ENCODE assay signal across 36 cellular contexts in the genomic region with DNA sequence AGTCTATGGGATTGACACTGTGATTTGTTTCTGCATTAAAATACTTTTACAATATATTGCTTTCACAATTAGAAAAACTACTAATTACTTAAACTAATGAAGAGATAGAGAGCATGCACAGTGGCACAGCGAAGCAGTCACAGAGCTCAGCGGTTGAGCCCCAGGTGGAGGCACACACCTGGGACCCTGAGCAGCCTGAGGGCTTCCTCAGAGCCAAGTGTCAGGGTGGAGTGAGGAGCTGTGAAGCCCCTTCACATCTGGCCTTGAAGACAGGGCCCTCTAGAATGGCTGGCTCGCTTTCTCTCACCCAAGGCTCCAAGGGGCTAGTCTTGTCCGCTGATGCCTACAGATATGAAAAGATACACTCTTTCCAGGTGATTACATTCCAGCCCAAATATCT.
"Had no signal": no experiment of that assay in that cellular context is flagged by ENCODE, and none has a peak within 500 bp of the region (broad histone marks: within the 10 kb centered on the region; RNA-seq: fewer than 3 reads in every experiment).

No MANE protein-coding gene starts in this region.

- H3K36me3 ChIP-seq: adrenal gland, ascending aorta, brain microvascular endothelial cell, breast epithelium, cardiac muscle cell had no signal

- H3K27me3 Mint-ChIP-seq: activated naive CD4-positive, alpha-beta T cell treated with anti-CD3 and anti-CD28 coated beads, Interleukin-2, amount 10 ng/mL, durations not matched to agents 7 days and 5 days; activated naive CD4-positive, alpha-beta T cell treated with anti-CD3 and anti-CD28 coated beads, Interleukin-2, amount 50 U/mL, for 24 hours; activated naive CD8-positive, alpha-beta T cell; activated naive CD8-positive, alpha-beta T cell treated with anti-CD3 and anti-CD28 coated beads for 36 hours; activated naive CD8-positive, alpha-beta T cell treated with anti-CD3 and anti-CD28 coated beads, Interleukin-2, amount 10 ng/mL, durations not matched to agents 7 days and 5 days; activated naive CD8-positive, alpha-beta T cell treated with anti-CD3 and anti-CD28 coated beads, Interleukin-2, amount 50 U/mL, for 24 hours; activated T-cell treated with anti-CD3 and anti-CD28 coated beads, Interleukin-2, amount 50 U/mL, for 24 hours; activated T-helper 17 cell treated with anti-CD3 and anti-CD28 coated beads, Interleukin-2, amount 50 U/mL, for 72 hours; brain; central memory CD8-positive, alpha-beta T cell had no signal

- H3K27ac Mint-ChIP-seq: activated naive CD4-positive, alpha-beta T cell treated with anti-CD3 and anti-CD28 coated beads for 36 hours; activated naive CD4-positive, alpha-beta T cell treated with anti-CD3 and anti-CD28 coated beads, Interleukin-2, amount 10 ng/mL, durations not matched to agents 7 days and 5 days; activated naive CD4-positive, alpha-beta T cell treated with anti-CD3 and anti-CD28 coated beads, Interleukin-2, amount 50 U/mL, for 24 hours; activated naive CD4-positive, alpha-beta T cell treated with anti-CD3 and anti-CD28 coated beads, Interleukin-2, amount 50 U/mL, for 72 hours; activated naive CD8-positive, alpha-beta T cell; activated naive CD8-positive, alpha-beta T cell treated with anti-CD3 and anti-CD28 coated beads for 36 hours; activated naive CD8-positive, alpha-beta T cell treated with anti-CD3 and anti-CD28 coated beads, Interleukin-2, amount 10 ng/mL, durations not matched to agents 7 days and 5 days; activated naive CD8-positive, alpha-beta T cell treated with anti-CD3 and anti-CD28 coated beads, Interleukin-2, amount 50 U/mL, for 24 hours; activated T-cell treated with anti-CD3 and anti-CD28 coated beads, Interleukin-2, amount 50 U/mL, for 24 hours; activated T-cell treated with anti-CD3 and anti-CD28 coated beads, Interleukin-2, amount 50 U/mL, for 72 hours; activated T-helper 1 cell treated with anti-CD3 and anti-CD28 coated beads, Interleukin-12 subunit alpha, Interleukin-12 subunit beta, Interleukin-2, Interleukin-4 antibody, amounts not matched to agents 30 ng/mL and 10 ng/mL and 1 ng/mL, durations not matched to agents 14 hours and 24 hours and 36 hours; activated T-helper 17 cell treated with anti-CD3 and anti-CD28 coated beads, Interleukin-2, amount 50 U/mL, for 72 hours; activated T-helper 2 cell treated with anti-CD3 and anti-CD28 coated beads, Interferon-gamma antibody, Interleukin-2, Interleukin-4, amounts not matched to agents 10 μg/mL and 5 μg/mL and 100 μg/mL, durations not matched to agents 14 hours and 24 hours and 36 hours had no signal

- ATAC-seq: activated naive CD4-positive, alpha-beta T cell treated with anti-CD3 and anti-CD28 coated beads, Interleukin-2, amount 50 U/mL, for 72 hours; activated naive CD8-positive, alpha-beta T cell treated with anti-CD3 and anti-CD28 coated beads, Interleukin-2, amount 50 U/mL, for 24 hours; activated T-cell treated with anti-CD3 and anti-CD28 coated beads, Interleukin-2, amount 50 U/mL, for 4 hours; activated T-cell treated with anti-CD3 and anti-CD28 coated beads, Interleukin-2, amount 50 U/mL, for 72 hours; activated T-helper 17 cell treated with anti-CD3 and anti-CD28 coated beads, Interleukin-2, amount 50 U/mL, for 72 hours; body of pancreas had no signal

- H3K9me3 Mint-ChIP-seq: activated naive CD8-positive, alpha-beta T cell treated with anti-CD3 and anti-CD28 coated beads for 36 hours had no signal

- H3K4me1 ChIP-seq: adrenal gland, ascending aorta, body of pancreas, breast epithelium had no signal

- H3K4me3 ChIP-seq: adrenal gland, ascending aorta, body of pancreas, breast epithelium, cardiac muscle cell had no signal

- H3K27me3 ChIP-seq: adrenal gland, ascending aorta, body of pancreas, brain microvascular endothelial cell, breast epithelium, cardiac muscle cell had no signal

- H3K4me3 Mint-ChIP-seq: activated naive CD4-positive, alpha-beta T cell treated with anti-CD3 and anti-CD28 coated beads for 36 hours; activated naive CD4-positive, alpha-beta T cell treated with anti-CD3 and anti-CD28 coated beads, Interleukin-2, amount 10 ng/mL, durations not matched to agents 7 days and 5 days; activated naive CD4-positive, alpha-beta T cell treated with anti-CD3 and anti-CD28 coated beads, Interleukin-2, amount 50 U/mL, for 24 hours; activated naive CD8-positive, alpha-beta T cell; activated naive CD8-positive, alpha-beta T cell treated with anti-CD3 and anti-CD28 coated beads for 36 hours; activated naive CD8-positive, alpha-beta T cell treated with anti-CD3 and anti-CD28 coated beads, Interleukin-2, amount 10 ng/mL, durations not matched to agents 7 days and 5 days; activated naive CD8-positive, alpha-beta T cell treated with anti-CD3 and anti-CD28 coated beads, Interleukin-2, amount 50 U/mL, for 24 hours; activated T-cell treated with anti-CD3 and anti-CD28 coated beads, Interleukin-2, amount 50 U/mL, for 24 hours; activated T-cell treated with anti-CD3 and anti-CD28 coated beads, Interleukin-2, amount 50 U/mL, for 4 hours; activated T-cell treated with anti-CD3 and anti-CD28 coated beads, Interleukin-2, amount 50 U/mL, for 72 hours; activated T-helper 1 cell treated with anti-CD3 and anti-CD28 coated beads, Interleukin-12 subunit alpha, Interleukin-12 subunit beta, Interleukin-2, Interleukin-4 antibody, amounts not matched to agents 30 ng/mL and 10 ng/mL and 1 ng/mL, durations not matched to agents 14 hours and 24 hours and 36 hours; activated T-helper 17 cell treated with anti-CD3 and anti-CD28 coated beads, Interleukin-2, amount 50 U/mL, for 72 hours; brain; central memory CD8-positive, alpha-beta T cell had no signal

- H3K27ac ChIP-seq: adrenal gland, body of pancreas, brain microvascular endothelial cell, breast epithelium, cardiac muscle cell had no signal

- DNase-seq: activated effector memory CD4-positive, alpha-beta T cell treated with anti-CD3 and anti-CD28 coated beads, Interleukin-2, amount 50 U/mL, for 16 hours; activated effector memory CD4-positive, alpha-beta T cell treated with Interleukin-2 at 50 U/mL for 16 hours; activated gamma-delta T cell; activated gamma-delta T cell treated with Interleukin-2 at 50 U/mL for 16 hours; activated naive CD4-positive, alpha-beta T cell; activated naive CD4-positive, alpha-beta T cell treated with anti-CD3 and anti-CD28 coated beads for 36 hours; activated naive CD4-positive, alpha-beta T cell treated with anti-CD3 and anti-CD28 coated beads, Interleukin-2, amount 10 ng/mL, durations not matched to agents 7 days and 5 days; activated naive CD4-positive, alpha-beta T cell treated with anti-CD3 and anti-CD28 coated beads, Interleukin-2, amount 50 U/mL, for 16 hours; activated naive CD4-positive, alpha-beta T cell treated with Interleukin-2 at 50 U/mL for 16 hours; activated naive CD8-positive, alpha-beta T cell treated with anti-CD3 and anti-CD28 coated beads for 36 hours; activated naive CD8-positive, alpha-beta T cell treated with anti-CD3 and anti-CD28 coated beads, Interleukin-2, amount 10 ng/mL, durations not matched to agents 7 days and 5 days; activated naive CD8-positive, alpha-beta T cell treated with anti-CD3 and anti-CD28 coated beads, Interleukin-2, amount 50 U/mL, for 24 hours; activated T-cell treated with anti-CD3 and anti-CD28 coated beads, Interleukin-2, amount 50 U/mL, for 24 hours; activated T-cell treated with anti-CD3 and anti-CD28 coated beads, Interleukin-2, amount 50 U/mL, for 4 hours; activated T-cell treated with anti-CD3 and anti-CD28 coated beads, Interleukin-2, amount 50 U/mL, for 48 hours; activated T-cell treated with anti-CD3 and anti-CD28 coated beads, Interleukin-2, amount 50 U/mL, for 72 hours; adrenal gland; amniotic stem cell; amygdala; anterior cingulate cortex; body of pancreas; brain microvascular endothelial cell; caudate nucleus; central memory CD4-positive, alpha-beta T cell; cerebellar nuclear complex had no signal

- H3K36me3 Mint-ChIP-seq: activated naive CD4-positive, alpha-beta T cell treated with anti-CD3 and anti-CD28 coated beads, Interleukin-2, amount 10 ng/mL, durations not matched to agents 7 days and 5 days; activated naive CD4-positive, alpha-beta T cell treated with anti-CD3 and anti-CD28 coated beads, Interleukin-2, amount 50 U/mL, for 24 hours; activated naive CD4-positive, alpha-beta T cell treated with anti-CD3 and anti-CD28 coated beads, Interleukin-2, amount 50 U/mL, for 72 hours; activated naive CD8-positive, alpha-beta T cell; activated naive CD8-positive, alpha-beta T cell treated with anti-CD3 and anti-CD28 coated beads for 36 hours; activated naive CD8-positive, alpha-beta T cell treated with anti-CD3 and anti-CD28 coated beads, Interleukin-2, amount 10 ng/mL, durations not matched to agents 7 days and 5 days had no signal

- H3K4me1 Mint-ChIP-seq: activated naive CD4-positive, alpha-beta T cell treated with anti-CD3 and anti-CD28 coated beads, Interleukin-2, amount 10 ng/mL, durations not matched to agents 7 days and 5 days; activated naive CD4-positive, alpha-beta T cell treated with anti-CD3 and anti-CD28 coated beads, Interleukin-2, amount 50 U/mL, for 24 hours; activated naive CD8-positive, alpha-beta T cell treated with anti-CD3 and anti-CD28 coated beads for 36 hours; activated naive CD8-positive, alpha-beta T cell treated with anti-CD3 and anti-CD28 coated beads, Interleukin-2, amount 10 ng/mL, durations not matched to agents 7 days and 5 days; activated naive CD8-positive, alpha-beta T cell treated with anti-CD3 and anti-CD28 coated beads, Interleukin-2, amount 50 U/mL, for 24 hours; activated T-helper 17 cell treated with anti-CD3 and anti-CD28 coated beads, Interleukin-2, amount 50 U/mL, for 72 hours; central memory CD8-positive, alpha-beta T cell had no signal
